In the genomic region with DNA sequence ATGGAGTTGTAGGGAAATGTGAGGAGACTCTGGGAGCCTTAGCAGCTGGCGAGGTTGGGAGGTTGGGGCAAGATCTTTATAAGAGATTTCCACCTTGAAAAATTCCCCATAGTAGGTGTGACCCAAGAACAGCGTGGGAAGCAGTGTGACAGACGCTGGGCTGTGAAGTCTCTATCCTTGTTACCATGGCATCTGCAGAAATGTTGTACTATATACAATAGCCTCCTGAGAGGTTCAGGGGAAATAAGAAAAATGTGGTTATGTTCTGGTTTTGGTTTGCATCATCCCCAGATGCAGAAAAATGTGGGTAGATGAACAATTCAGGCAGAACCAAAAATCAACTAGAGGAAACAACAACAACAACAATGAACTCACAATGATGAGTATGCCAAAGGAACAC, we compare ENCODE assay signal across 11 cellular contexts.
DNase-seq lines count a peak whose midpoint lies in the region; ATAC-seq and TF ChIP-seq lines count a peak whose summit lies in the region.
"Had no signal": no experiment of that assay in that cellular context is flagged by ENCODE, and none has a peak within 500 bp of the region (broad histone marks: within the 10 kb centered on the region; RNA-seq: fewer than 3 reads in every experiment).

No MANE protein-coding gene starts in this region.

- H3K9me3 ChIP-seq in effector memory CD4-positive, alpha-beta T cell (ENCODE audit: control insufficient read depth, low read length): no peaks in the 10 kb centered on the region
- H3K9me3 ChIP-seq: esophagus squamous epithelium, testis had no signal

- no peaks in the 10 kb centered on the region for H3K36me3 ChIP-seq in effector memory CD4-positive, alpha-beta T cell (ENCODE audit: control insufficient read depth, insufficient read depth, low read length)
- H3K36me3 ChIP-seq: esophagus squamous epithelium had no signal

- no peak overlapping the region for H3K27ac ChIP-seq in effector memory CD4-positive, alpha-beta T cell (ENCODE audit: insufficient read depth, low read length, poor library complexity, severe bottlenecking)
- H3K27ac ChIP-seq in coronary artery: no peak overlapping the region
- H3K27ac ChIP-seq: esophagus squamous epithelium, testis had no signal

- in situ Hi-C loops in GM13977 (cut with MboI; ENCODE audit: low pct_unique_long_range_greater_than_20kb, low sequenced_read_pairs, unreplicated experiment): no loop called here

- H3K4me3 ChIP-seq in effector memory CD4-positive, alpha-beta T cell (ENCODE audit: insufficient read depth, low read depth, low read length, poor library complexity, severe bottlenecking): no peak overlapping the region
- no peak overlapping the region for H3K4me3 ChIP-seq in coronary artery
- H3K4me3 ChIP-seq: esophagus squamous epithelium, testis had no signal

- TF ChIP-seq CTCF in GM13977 (IDR thresholded peaks at IDR 0.05; ENCODE audit: extremely low read depth, insufficient read depth, missing control alignments) (no peak), coronary artery (IDR thresholded peaks at IDR 0.05) (no peak)

- ATAC-seq in GM19351 (IDR thresholded peaks at IDR 0.05; ENCODE audit: unreplicated experiment): peak; percentile 86
- ATAC-seq in HG02623 (IDR thresholded peaks at IDR 0.05; ENCODE audit: unreplicated experiment): peak; percentile 65
- ATAC-seq in HG03280 (IDR thresholded peaks at IDR 0.05; ENCODE audit: unreplicated experiment): peak; percentile 80

- no peaks in the 10 kb centered on the region for H3K36me3 Mint-ChIP-seq in activated CD4-positive, alpha-beta T cell treated with anti-CD3 and anti-CD28 coated beads, Interleukin-2, amount 10 ng/mL, durations not matched to agents 7 days and 5 days (ENCODE audit: low read depth)

- H3K27me3 Mint-ChIP-seq in activated CD4-positive, alpha-beta T cell treated with anti-CD3 and anti-CD28 coated beads, Interleukin-2, amount 10 ng/mL, durations not matched to agents 7 days and 5 days: peaks cover 3% of the 10 kb centered on the region

- CTCF ChIA-PET in activated CD4-positive, alpha-beta T cell treated with anti-CD3 and anti-CD28 coated beads, Interleukin-2, amount 10 ng/mL, durations not matched to agents 7 days and 5 days (lab: Charles Lee): no interaction called here

- no peaks in the 10 kb centered on the region for H3K27me3 ChIP-seq in effector memory CD4-positive, alpha-beta T cell (replicated peaks; ENCODE audit: control insufficient read depth, insufficient read depth, low read length, poor library complexity, severe bottlenecking)
- H3K27me3 ChIP-seq: esophagus squamous epithelium, testis had no signal

- no peaks in the 10 kb centered on the region for H3K4me1 ChIP-seq in effector memory CD4-positive, alpha-beta T cell (ENCODE audit: control insufficient read depth, insufficient read depth, low read length, poor library complexity, severe bottlenecking)
- H3K4me1 ChIP-seq: esophagus squamous epithelium, testis had no signal

- POLR2A ChIA-PET in activated CD4-positive, alpha-beta T cell treated with anti-CD3 and anti-CD28 coated beads, Interleukin-2, amount 10 ng/mL, durations not matched to agents 7 days and 5 days (lab: Charles Lee): no interaction called here

- DNase-seq in GM13977 (ENCODE audit: low spot score) (peak; percentile 42), NCI-H82 (lab: John Stamatoyannopoulos, UW) (no peak), coronary artery (ENCODE audit: low spot score) (no peak)
- DNase-seq in activated CD4-positive, alpha-beta T cell treated with anti-CD3 and anti-CD28 coated beads, Interleukin-2, amount 10 ng/mL, durations not matched to agents 7 days and 5 days: no peak
- no peak for DNase-seq in effector memory CD4-positive, alpha-beta T cell
- DNase-seq: esophagus squamous epithelium, NCI-H69, testis had no signal

- no peaks in the 10 kb centered on the region for H3K4me1 Mint-ChIP-seq in activated CD4-positive, alpha-beta T cell treated with anti-CD3 and anti-CD28 coated beads, Interleukin-2, amount 10 ng/mL, durations not matched to agents 7 days and 5 days

- H3K4me3 Mint-ChIP-seq in activated CD4-positive, alpha-beta T cell treated with anti-CD3 and anti-CD28 coated beads, Interleukin-2, amount 10 ng/mL, durations not matched to agents 7 days and 5 days: no peak overlapping the region

- no peaks in the 10 kb centered on the region for H3K9me3 Mint-ChIP-seq in activated CD4-positive, alpha-beta T cell treated with anti-CD3 and anti-CD28 coated beads, Interleukin-2, amount 10 ng/mL, durations not matched to agents 7 days and 5 days

- no peak overlapping the region for H3K27ac Mint-ChIP-seq in activated CD4-positive, alpha-beta T cell treated with anti-CD3 and anti-CD28 coated beads, Interleukin-2, amount 10 ng/mL, durations not matched to agents 7 days and 5 days
